Comparison of ENCODE assay signal across 2 cellular contexts in the genomic region with DNA sequence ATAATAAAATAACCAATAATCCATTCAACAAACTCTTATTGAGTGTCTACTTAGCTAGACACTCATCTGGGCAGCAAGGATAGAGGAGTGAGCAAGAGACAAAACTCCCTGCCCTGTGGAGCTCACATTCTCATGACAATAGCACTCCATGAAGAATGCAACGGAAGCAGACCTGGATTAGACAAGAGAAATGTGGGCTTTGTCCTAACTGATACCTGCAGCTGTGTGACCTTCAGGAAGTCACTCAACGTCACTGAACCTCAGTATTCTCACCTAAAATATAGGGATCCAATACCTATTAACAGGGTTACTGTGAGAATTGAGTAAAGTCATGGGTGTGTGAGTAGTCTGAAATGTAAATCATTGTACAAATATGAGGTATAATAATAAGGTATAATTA.
A peak's percentile ranks its signal among the peaks of the same experiment; 100 is the strongest.
TF ChIP-seq lines count a peak whose summit lies in the region.

No MANE protein-coding gene starts in this region.

TF ChIP-seq in GM23338, 12 proteins besides CTCF, POLR2A, EP300 and RAD21:
- TF ChIP-seq, protein P1, sequence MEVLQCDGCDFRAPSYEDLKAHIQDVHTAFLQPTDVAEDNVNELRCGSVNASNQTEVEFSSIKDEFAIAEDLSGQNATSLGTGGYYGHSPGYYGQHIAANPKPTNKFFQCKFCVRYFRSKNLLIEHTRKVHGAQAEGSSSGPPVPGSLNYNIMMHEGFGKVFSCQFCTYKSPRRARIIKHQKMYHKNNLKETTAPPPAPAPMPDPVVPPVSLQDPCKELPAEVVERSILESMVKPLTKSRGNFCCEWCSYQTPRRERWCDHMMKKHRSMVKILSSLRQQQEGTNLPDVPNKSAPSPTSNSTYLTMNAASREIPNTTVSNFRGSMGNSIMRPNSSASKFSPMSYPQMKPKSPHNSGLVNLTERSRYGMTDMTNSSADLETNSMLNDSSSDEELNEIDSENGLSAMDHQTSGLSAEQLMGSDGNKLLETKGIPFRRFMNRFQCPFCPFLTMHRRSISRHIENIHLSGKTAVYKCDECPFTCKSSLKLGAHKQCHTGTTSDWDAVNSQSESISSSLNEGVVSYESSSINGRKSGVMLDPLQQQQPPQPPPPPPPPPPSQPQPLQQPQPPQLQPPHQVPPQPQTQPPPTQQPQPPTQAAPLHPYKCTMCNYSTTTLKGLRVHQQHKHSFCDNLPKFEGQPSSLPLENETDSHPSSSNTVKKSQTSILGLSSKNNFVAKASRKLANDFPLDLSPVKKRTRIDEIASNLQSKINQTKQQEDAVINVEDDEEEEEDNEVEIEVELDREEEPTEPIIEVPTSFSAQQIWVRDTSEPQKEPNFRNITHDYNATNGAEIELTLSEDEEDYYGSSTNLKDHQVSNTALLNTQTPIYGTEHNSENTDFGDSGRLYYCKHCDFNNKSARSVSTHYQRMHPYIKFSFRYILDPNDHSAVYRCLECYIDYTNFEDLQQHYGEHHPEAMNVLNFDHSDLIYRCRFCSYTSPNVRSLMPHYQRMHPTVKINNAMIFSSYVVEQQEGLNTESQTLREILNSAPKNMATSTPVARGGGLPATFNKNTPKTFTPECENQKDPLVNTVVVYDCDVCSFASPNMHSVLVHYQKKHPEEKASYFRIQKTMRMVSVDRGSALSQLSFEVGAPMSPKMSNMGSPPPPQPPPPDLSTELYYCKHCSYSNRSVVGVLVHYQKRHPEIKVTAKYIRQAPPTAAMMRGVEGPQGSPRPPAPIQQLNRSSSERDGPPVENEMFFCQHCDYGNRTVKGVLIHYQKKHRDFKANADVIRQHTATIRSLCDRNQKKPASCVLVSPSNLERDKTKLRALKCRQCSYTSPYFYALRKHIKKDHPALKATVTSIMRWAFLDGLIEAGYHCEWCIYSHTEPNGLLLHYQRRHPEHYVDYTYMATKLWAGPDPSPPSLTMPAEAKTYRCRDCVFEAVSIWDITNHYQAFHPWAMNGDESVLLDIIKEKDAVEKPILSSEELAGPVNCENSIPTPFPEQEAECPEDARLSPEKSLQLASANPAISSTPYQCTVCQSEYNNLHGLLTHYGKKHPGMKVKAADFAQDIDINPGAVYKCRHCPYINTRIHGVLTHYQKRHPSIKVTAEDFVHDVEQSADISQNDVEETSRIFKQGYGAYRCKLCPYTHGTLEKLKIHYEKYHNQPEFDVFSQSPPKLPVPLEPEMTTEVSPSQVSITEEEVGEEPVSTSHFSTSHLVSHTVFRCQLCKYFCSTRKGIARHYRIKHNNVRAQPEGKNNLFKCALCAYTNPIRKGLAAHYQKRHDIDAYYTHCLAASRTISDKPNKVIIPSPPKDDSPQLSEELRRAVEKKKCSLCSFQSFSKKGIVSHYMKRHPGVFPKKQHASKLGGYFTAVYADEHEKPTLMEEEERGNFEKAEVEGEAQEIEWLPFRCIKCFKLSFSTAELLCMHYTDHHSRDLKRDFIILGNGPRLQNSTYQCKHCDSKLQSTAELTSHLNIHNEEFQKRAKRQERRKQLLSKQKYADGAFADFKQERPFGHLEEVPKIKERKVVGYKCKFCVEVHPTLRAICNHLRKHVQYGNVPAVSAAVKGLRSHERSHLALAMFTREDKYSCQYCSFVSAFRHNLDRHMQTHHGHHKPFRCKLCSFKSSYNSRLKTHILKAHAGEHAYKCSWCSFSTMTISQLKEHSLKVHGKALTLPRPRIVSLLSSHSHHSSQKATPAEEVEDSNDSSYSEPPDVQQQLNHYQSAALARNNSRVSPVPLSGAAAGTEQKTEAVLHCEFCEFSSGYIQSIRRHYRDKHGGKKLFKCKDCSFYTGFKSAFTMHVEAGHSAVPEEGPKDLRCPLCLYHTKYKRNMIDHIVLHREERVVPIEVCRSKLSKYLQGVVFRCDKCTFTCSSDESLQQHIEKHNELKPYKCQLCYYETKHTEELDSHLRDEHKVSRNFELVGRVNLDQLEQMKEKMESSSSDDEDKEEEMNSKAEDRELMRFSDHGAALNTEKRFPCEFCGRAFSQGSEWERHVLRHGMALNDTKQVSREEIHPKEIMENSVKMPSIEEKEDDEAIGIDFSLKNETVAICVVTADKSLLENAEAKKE (CRISPR knock-in tag; IDR thresholded peaks at IDR 0.05): peak; percentile 82
- TF ChIP-seq, protein P2, sequence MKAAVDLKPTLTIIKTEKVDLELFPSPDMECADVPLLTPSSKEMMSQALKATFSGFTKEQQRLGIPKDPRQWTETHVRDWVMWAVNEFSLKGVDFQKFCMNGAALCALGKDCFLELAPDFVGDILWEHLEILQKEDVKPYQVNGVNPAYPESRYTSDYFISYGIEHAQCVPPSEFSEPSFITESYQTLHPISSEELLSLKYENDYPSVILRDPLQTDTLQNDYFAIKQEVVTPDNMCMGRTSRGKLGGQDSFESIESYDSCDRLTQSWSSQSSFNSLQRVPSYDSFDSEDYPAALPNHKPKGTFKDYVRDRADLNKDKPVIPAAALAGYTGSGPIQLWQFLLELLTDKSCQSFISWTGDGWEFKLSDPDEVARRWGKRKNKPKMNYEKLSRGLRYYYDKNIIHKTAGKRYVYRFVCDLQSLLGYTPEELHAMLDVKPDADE (IDR thresholded peaks at IDR 0.05): no peak
TF ChIP-seq in GM23338: peak in this region for 1.

TF ChIP-seq in H1, 55 proteins besides CTCF, POLR2A, EP300 and RAD21:
- TF ChIP-seq KDM4A (IDR thresholded peaks at IDR 0.05; ENCODE audit: low read depth, low read length, severe bottlenecking): no peak
- peak; percentile 91 for TF ChIP-seq KDM1A (IDR thresholded peaks at IDR 0.05; ENCODE audit: borderline replicate concordance, low read length)
- peak in 1 of 2 experiments; percentile 55; a peak in 1 of 4 replicates for TF ChIP-seq HDAC2 (IDR thresholded peaks at IDR 0.05; ENCODE audit: borderline replicate concordance in 1 of 2, low read depth in 2 of 2, low read length in 2 of 2)
- peak; percentile 65; the same call in 1 of the 2 replicates for TF ChIP-seq TEAD4 (IDR thresholded peaks at IDR 0.05; ENCODE audit: low read depth, low read length)
- no peak for TF ChIP-seq SIN3A (conservative IDR thresholded peaks at IDR 0.05 in 1 of 2, IDR thresholded peaks at IDR 0.05 in 1 of 2; ENCODE audit: low read depth in 1 of 2, low read length in 2 of 2)
- peak; percentile 46 for TF ChIP-seq NANOG (IDR thresholded peaks at IDR 0.05; ENCODE audit: insufficient read depth, low read depth, low read length, poor library complexity, severe bottlenecking)
TF ChIP-seq in H1: peak in this region for 4.
